ENCODE assay signal across 20 cellular contexts in genomic region chr20:8844179-8844578, GRCh38.
"Had no signal": no experiment of that assay in that cellular context is flagged by ENCODE, and none has a peak within 500 bp of the region (broad histone marks: within the 10 kb centered on the region; RNA-seq: fewer than 3 reads in every experiment).

No MANE protein-coding gene starts in this region.

- DNase-seq: Kasumi-1, MM.1S, NCI-H1092 treated with DMSO at 0.1 percent for 48 hours, NCI-H1436, NCI-H1694 treated with DMSO at 0.1 percent for 48 hours, NCI-H1930, NCI-H2081, NCI-H2107, NCI-H2171 treated with DMSO at 0.1 percent for 48 hours, NCI-H345, NCI-H446 treated with DMSO at 0.1 percent for 48 hours, NCI-H510A treated with DMSO at 0.1 percent for 48 hours, NCI-H526, NCI-H82, OCI-M1, PC-9, Peyer's patch, SHP77 treated with DMSO at 0.1 percent for 48 hours had no signal

- FAIRE-seq: HTR-8/SVneo, K562 had no signal
